ENCODE assay signal across 27 cellular contexts in the genomic region with DNA sequence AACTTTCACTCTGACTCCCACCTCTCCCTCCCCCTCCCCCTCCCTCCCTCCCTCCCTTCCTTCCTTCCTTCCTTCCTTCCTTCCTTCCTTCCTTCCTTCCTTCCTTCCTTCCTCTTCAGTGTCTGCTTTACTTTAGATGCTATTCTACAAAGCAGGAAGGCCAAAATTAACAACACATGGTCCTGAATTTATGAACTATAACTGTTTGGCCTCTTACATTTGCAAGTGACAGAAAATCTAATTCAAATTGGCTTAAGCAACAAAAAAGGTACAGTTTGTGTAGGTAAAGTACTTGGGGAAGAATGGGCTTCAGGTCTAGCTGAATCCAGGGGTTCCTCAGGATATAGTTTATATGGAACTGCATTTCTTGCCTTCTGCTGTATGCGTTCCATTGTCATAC.
"Had no signal": no experiment of that assay in that cellular context is flagged by ENCODE, and none has a peak within 500 bp of the region (broad histone marks: within the 10 kb centered on the region; RNA-seq: fewer than 3 reads in every experiment).

No MANE protein-coding gene starts in this region.

- DNase-seq: stimulated activated CD4-positive, alpha-beta T cell treated with anti-CD3 and anti-CD28 coated beads, Interleukin-2, amount 100 ng/mL, for 48 hours; stimulated activated CD4-positive, alpha-beta T cell treated with anti-CD3 and anti-CD28 coated beads, Interleukin-4, amount 100 ng/mL, for 1 hour; stimulated activated CD4-positive, alpha-beta T cell treated with anti-CD3 and anti-CD28 coated beads, Interleukin-4, amount 100 ng/mL, for 24 hours; stimulated activated CD4-positive, alpha-beta T cell treated with anti-CD3 and anti-CD28 coated beads, Interleukin-4, amount 100 ng/mL, for 4 hours; stimulated activated CD8-positive, alpha-beta memory T cell treated with anti-CD3 and anti-CD28 coated beads, Interleukin-4, amount 100 ng/mL, for 48 hours; stimulated activated naive CD4-positive, alpha-beta T cell; stimulated activated naive CD4-positive, alpha-beta T cell treated with Interleukin-2 at 50 U/mL for 16 hours; stimulated activated naive CD8-positive, alpha-beta T cell treated with anti-CD3 and anti-CD28 coated beads, Interleukin-15, amount 100 ng/mL, for 72 hours; stimulated activated naive CD8-positive, alpha-beta T cell treated with anti-CD3 and anti-CD28 coated beads, Interleukin-15, Interleukin-2, amounts not matched to agents 100 U/mL and 50 U/mL, for 24 hours; stomach; substantia nigra; testis; thyroid gland; tibial artery; transverse colon; trophoblast cell; upper lobe of left lung; upper lobe of right lung; uterus had no signal

- H3K4me1 ChIP-seq: stomach, suprapubic skin, testis, thyroid gland, tibial artery, tibial nerve, transverse colon, upper lobe of left lung, upper lobe of right lung, uterus, vagina had no signal

- H3K27ac ChIP-seq: stomach, suprapubic skin, testis, thoracic aorta, thyroid gland, tibial artery, tibial nerve, transverse colon, upper lobe of left lung, upper lobe of right lung, uterus, vagina had no signal

- H3K4me3 Mint-ChIP-seq: stimulated activated effector memory CD8-positive, alpha-beta T cell treated with anti-CD3 and anti-CD28 coated beads, Interleukin-12 subunit alpha, Interleukin-12 subunit beta, amount 100 ng/mL, for 72 hours; stimulated activated memory B cell treated with anti-CD40 and anti-IgM and Interleukin-4, amounts not matched to agents 10 μg/mL and 1 μg/mL and 100 μg/mL, for 72 hours; stimulated activated naive CD8-positive, alpha-beta T cell treated with anti-CD3 and anti-CD28 coated beads, Interleukin-15, amount 100 ng/mL, for 72 hours; stimulated activated naive CD8-positive, alpha-beta T cell treated with anti-CD3 and anti-CD28 coated beads, Interleukin-15, Interleukin-2, amounts not matched to agents 100 ng/mL and 50 ng/mL, for 24 hours; type B pancreatic cell had no signal

- H3K27ac Mint-ChIP-seq: stimulated activated effector memory CD8-positive, alpha-beta T cell treated with anti-CD3 and anti-CD28 coated beads, Interleukin-12 subunit alpha, Interleukin-12 subunit beta, amount 100 ng/mL, for 72 hours; stimulated activated memory B cell treated with anti-CD40 and anti-IgM and Interleukin-4, amounts not matched to agents 10 μg/mL and 1 μg/mL and 100 μg/mL, for 72 hours; stimulated activated naive CD8-positive, alpha-beta T cell treated with anti-CD3 and anti-CD28 coated beads, Interleukin-15, amount 100 ng/mL, for 72 hours; stimulated activated naive CD8-positive, alpha-beta T cell treated with anti-CD3 and anti-CD28 coated beads, Interleukin-15, Interleukin-2, amounts not matched to agents 100 ng/mL and 50 ng/mL, for 24 hours; type B pancreatic cell had no signal

- H3K27me3 ChIP-seq: stomach, suprapubic skin, testis, thyroid gland, tibial artery, tibial nerve, transverse colon, upper lobe of left lung, upper lobe of right lung, uterus, vagina had no signal

- H3K36me3 ChIP-seq: stomach, suprapubic skin, thoracic aorta, thyroid gland, tibial artery, tibial nerve, transverse colon, upper lobe of left lung, upper lobe of right lung, uterus, vagina had no signal

- H3K4me1 Mint-ChIP-seq: stimulated activated effector memory CD8-positive, alpha-beta T cell treated with anti-CD3 and anti-CD28 coated beads, Interleukin-12 subunit alpha, Interleukin-12 subunit beta, amount 100 ng/mL, for 72 hours; stimulated activated memory B cell treated with anti-CD40 and anti-IgM and Interleukin-4, amounts not matched to agents 10 μg/mL and 1 μg/mL and 100 μg/mL, for 72 hours; stimulated activated naive CD8-positive, alpha-beta T cell treated with anti-CD3 and anti-CD28 coated beads, Interleukin-15, amount 100 ng/mL, for 72 hours had no signal

- ATAC-seq: stimulated activated effector memory CD8-positive, alpha-beta T cell treated with anti-CD3 and anti-CD28 coated beads, Interleukin-12 subunit alpha, Interleukin-12 subunit beta, amount 100 ng/mL, for 72 hours; stimulated activated memory B cell treated with anti-CD40 and anti-IgM and Interleukin-4, amounts not matched to agents 10 μg/mL and 1 μg/mL and 100 μg/mL, for 72 hours; stimulated activated naive CD8-positive, alpha-beta T cell treated with anti-CD3 and anti-CD28 coated beads, Interleukin-15, amount 100 ng/mL, for 72 hours; stimulated activated naive CD8-positive, alpha-beta T cell treated with anti-CD3 and anti-CD28 coated beads, Interleukin-15, Interleukin-2, amounts not matched to agents 100 U/mL and 50 U/mL, for 24 hours; upper lobe of right lung had no signal

- H3K36me3 Mint-ChIP-seq: stimulated activated effector memory CD8-positive, alpha-beta T cell treated with anti-CD3 and anti-CD28 coated beads, Interleukin-12 subunit alpha, Interleukin-12 subunit beta, amount 100 ng/mL, for 72 hours; stimulated activated memory B cell treated with anti-CD40 and anti-IgM and Interleukin-4, amounts not matched to agents 10 μg/mL and 1 μg/mL and 100 μg/mL, for 72 hours; type B pancreatic cell had no signal

- H3K27me3 Mint-ChIP-seq: stimulated activated memory B cell treated with anti-CD40 and anti-IgM and Interleukin-4, amounts not matched to agents 10 μg/mL and 1 μg/mL and 100 μg/mL, for 72 hours; stimulated activated naive CD8-positive, alpha-beta T cell treated with anti-CD3 and anti-CD28 coated beads, Interleukin-15, amount 100 ng/mL, for 72 hours; stimulated activated naive CD8-positive, alpha-beta T cell treated with anti-CD3 and anti-CD28 coated beads, Interleukin-15, Interleukin-2, amounts not matched to agents 100 ng/mL and 50 ng/mL, for 24 hours; type B pancreatic cell had no signal

- H3K9me3 ChIP-seq: testis, thoracic aorta, thyroid gland, upper lobe of right lung, uterus, vagina had no signal

- H3K4me3 ChIP-seq: stomach, suprapubic skin, testis, thoracic aorta, thyroid gland, tibial artery, tibial nerve, transverse colon, upper lobe of left lung, upper lobe of right lung, uterus, vagina had no signal
